In genomic region chr16:70378869-70379493, GRCh38 we compare ENCODE assay signal across 12 cellular contexts. TPM values are rescaled to one million over a fixed set of nuclear protein-coding genes. Genes with fewer than 3 reads are reported as not detected.
DNase-seq lines count a peak whose midpoint lies in the region; ATAC-seq and TF ChIP-seq lines count a peak whose summit lies in the region.
"Had no signal": no experiment of that assay in that cellular context is flagged by ENCODE, and none has a peak within 500 bp of the region (broad histone marks: within the 10 kb centered on the region; RNA-seq: fewer than 3 reads in every experiment).

No MANE protein-coding gene starts in this region.

- peaks cover 23 to 42% of the 10 kb centered on the region in 2 experiments for H3K36me3 ChIP-seq in HEK293 (ENCODE audit: control insufficient read depth in 2 of 2, insufficient read depth in 1 of 2, low read length in 2 of 2)
- no peaks in the 10 kb centered on the region for H3K36me3 ChIP-seq in mucosa of descending colon (ENCODE audit: low read depth)

- no peaks in the 10 kb centered on the region for H3K9me3 Mint-ChIP-seq in activated T-cell treated with anti-CD3 and anti-CD28 coated beads, Interleukin-2, amount 50 U/mL, for 24 hours
- H3K9me3 Mint-ChIP-seq in activated T-helper 17 cell treated with anti-CD3 and anti-CD28 coated beads, Interleukin-2, amount 50 U/mL, for 72 hours = no peaks in the 10 kb centered on the region
- H3K9me3 Mint-ChIP-seq in neural crest cell = no peaks in the 10 kb centered on the region

- H3K36me3 Mint-ChIP-seq in activated T-cell treated with anti-CD3 and anti-CD28 coated beads, Interleukin-2, amount 50 U/mL, for 24 hours (ENCODE audit: low read depth) = peaks cover 75% of the 10 kb centered on the region
- H3K36me3 Mint-ChIP-seq in activated T-helper 17 cell treated with anti-CD3 and anti-CD28 coated beads, Interleukin-2, amount 50 U/mL, for 72 hours (ENCODE audit: low read depth) = peaks cover 58% of the 10 kb centered on the region
- H3K36me3 Mint-ChIP-seq in neural crest cell (ENCODE audit: low read depth) = peaks cover 13% of the 10 kb centered on the region

- DNase-seq in activated T-cell treated with anti-CD3 and anti-CD28 coated beads, Interleukin-2, amount 50 U/mL, for 24 hours = no peak
- no peak for DNase-seq in activated T-cell treated with anti-CD3 and anti-CD28 coated beads, Interleukin-2, amount 50 U/mL, for 1 hour
- DNase-seq in neural crest cell (ENCODE audit: low read depth, low spot score) (no peak), mucosa of descending colon (no peak), cardiac septum (ENCODE audit: low spot score) (no peak)
- DNase-seq: caudate nucleus, lower lobe of right lung, Peyer's patch had no signal

- ATAC-seq in activated T-helper 17 cell treated with anti-CD3 and anti-CD28 coated beads, Interleukin-2, amount 50 U/mL, for 72 hours (replicated peaks) = no peak
- ATAC-seq in HG02973 (IDR thresholded peaks at IDR 0.05; ENCODE audit: unreplicated experiment) (no peak), mucosa of descending colon (no peak)
- ATAC-seq: lower lobe of right lung had no signal

- H3K9me3 ChIP-seq in HEK293 (ENCODE audit: control insufficient read depth, insufficient read depth, low read depth, low read length) (no peaks in the 10 kb centered on the region), mucosa of descending colon (no peaks in the 10 kb centered on the region)
- H3K9me3 ChIP-seq: lower lobe of right lung, Peyer's patch, vagina had no signal

- H3K4me3 Mint-ChIP-seq in activated T-cell treated with anti-CD3 and anti-CD28 coated beads, Interleukin-2, amount 50 U/mL, for 24 hours = peak overlapping the region; percentile 93
- H3K4me3 Mint-ChIP-seq in activated T-helper 17 cell treated with anti-CD3 and anti-CD28 coated beads, Interleukin-2, amount 50 U/mL, for 72 hours = peak overlapping the region; percentile 88
- peak overlapping the region; percentile 70 for H3K4me3 Mint-ChIP-seq in neural crest cell

- H3K27me3 Mint-ChIP-seq in activated T-cell treated with anti-CD3 and anti-CD28 coated beads, Interleukin-2, amount 50 U/mL, for 24 hours = no peaks in the 10 kb centered on the region
- no peaks in the 10 kb centered on the region for H3K27me3 Mint-ChIP-seq in activated T-helper 17 cell treated with anti-CD3 and anti-CD28 coated beads, Interleukin-2, amount 50 U/mL, for 72 hours
- H3K27me3 Mint-ChIP-seq in neural crest cell (ENCODE audit: low read depth) = peaks cover 3% of the 10 kb centered on the region

- peaks cover 3% of the 10 kb centered on the region; the same call in 1 of the 2 replicates for H3K4me1 ChIP-seq in HEK293 (ENCODE audit: control insufficient read depth, insufficient read depth, low read length)
- peaks cover 15% of the 10 kb centered on the region for H3K4me1 ChIP-seq in mucosa of descending colon (ENCODE audit: low read depth)

- CTCF ChIA-PET in HEK293 (lab: Yijun Ruan, JAX) = no interaction called here

- intact Hi-C loops in mucosa of descending colon (cut with DNase I, micrococcal nuclease) = no loop called here
- intact Hi-C loops in cardiac septum (cut with DNase I) = loop anchor here (5.0 to 10.0 kb wide), 2 partner anchors 98 to 276 kb away; no protein-coding TSS in a partner anchor

- H3K4me1 Mint-ChIP-seq in activated T-cell treated with anti-CD3 and anti-CD28 coated beads, Interleukin-2, amount 50 U/mL, for 24 hours (ENCODE audit: low read depth) = peaks cover 25% of the 10 kb centered on the region
- no peaks in the 10 kb centered on the region for H3K4me1 Mint-ChIP-seq in activated T-helper 17 cell treated with anti-CD3 and anti-CD28 coated beads, Interleukin-2, amount 50 U/mL, for 72 hours
- peaks cover 11% of the 10 kb centered on the region for H3K4me1 Mint-ChIP-seq in neural crest cell

- no peak overlapping the region for H3K27ac ChIP-seq in HEK293 (ENCODE audit: extremely low read depth, low read depth, low read length)

- H3K4me3 ChIP-seq in HEK293 (ENCODE audit: low read depth, low read length) = no peak overlapping the region
- no peak overlapping the region for H3K4me3 ChIP-seq in mucosa of descending colon

- peak overlapping the region; percentile 98 for H3K27ac Mint-ChIP-seq in activated T-cell treated with anti-CD3 and anti-CD28 coated beads, Interleukin-2, amount 50 U/mL, for 24 hours
- no peak overlapping the region for H3K27ac Mint-ChIP-seq in activated T-helper 17 cell treated with anti-CD3 and anti-CD28 coated beads, Interleukin-2, amount 50 U/mL, for 72 hours
- no peak overlapping the region for H3K27ac Mint-ChIP-seq in neural crest cell (ENCODE audit: unreplicated experiment)

- POLR2A ChIA-PET in HEK293 (lab: Yijun Ruan, JAX) = interaction anchor here (0.9 to 3.7 kb wide), 4 partner anchors 49 to 144 kb away, joined by 3 to 42 read pairs (median 16); partner anchors contain the start of genes COG4, FCSK, SF3B3 and ST3GAL2

- TF ChIP-seq CTCF in HEK293 (tag by site-specific recombination; IDR thresholded peaks at IDR 0.05) = no peak
- TF ChIP-seq CTCF in neural crest cell (conservative IDR thresholded peaks at IDR 0.05) = no peak
- no peak for TF ChIP-seq CTCF in mucosa of descending colon (IDR thresholded peaks at IDR 0.05)

TF ChIP-seq in HEK293, 187 proteins besides CTCF, POLR2A, EP300 and RAD21:
- TF ChIP-seq ZNF394 (tag by site-specific recombination; IDR thresholded peaks at IDR 0.05; ENCODE audit: borderline replicate concordance) (peak; percentile 50; the same call in 1 of the 2 replicates), PRDM2 (tag by site-specific recombination; IDR thresholded peaks at IDR 0.05; ENCODE audit: borderline replicate concordance) (no peak), ZNF658 (tag by site-specific recombination; IDR thresholded peaks at IDR 0.05) (no peak)
TF ChIP-seq in HEK293: peak in this region for 1.

RNA-seq across cellular contexts. Expression of gene DDX19A, which starts 32.3 kb away (rescaled TPM):
- 10 to 100 TPM; 40.3 to 52.6 TPM for total RNA-seq in activated T-helper 17 cell treated with anti-CD3 and anti-CD28 coated beads, Interleukin-2, amount 50 U/mL, for 72 hours
- total RNA-seq in neural crest cell (55.2 and 61.8 TPM in 2 replicates), mucosa of descending colon (10 to 100 TPM; 19.1 to 34.7 (median 21.4) TPM), cardiac septum (22.2 TPM)

RNA-seq across cellular contexts. Expression of gene ST3GAL2, which starts 59.9 kb away (rescaled TPM):
- total RNA-seq in activated T-helper 17 cell treated with anti-CD3 and anti-CD28 coated beads, Interleukin-2, amount 50 U/mL, for 72 hours = 10 to 100 TPM; 14.5 to 18.6 TPM
- 37.5 and 41.8 TPM in 2 replicates for total RNA-seq in neural crest cell
- 10 to 100 TPM in 1 of 3 donors, 1 to 10 TPM in 2; 4.2 to 22.4 (median 9.5) TPM for total RNA-seq in mucosa of descending colon
- total RNA-seq in cardiac septum = 24.2 TPM
